In genomic region chr2:64259301-64259700, GRCh38 we compare ENCODE assay signal across 12 cellular contexts.
DNase-seq lines count a peak whose midpoint lies in the region; ATAC-seq and TF ChIP-seq lines count a peak whose summit lies in the region.
"Had no signal": no experiment of that assay in that cellular context is flagged by ENCODE, and none has a peak within 500 bp of the region (broad histone marks: within the 10 kb centered on the region; RNA-seq: fewer than 3 reads in every experiment).

No MANE protein-coding gene starts in this region.

- peak overlapping the region in 4 of 5 experiments; percentile 3 to 36 (median 20) for H3K4me3 Mint-ChIP-seq in brain
- H3K4me3 Mint-ChIP-seq: CD4-positive, alpha-beta T cell had no signal

- peaks cover 10% of the 10 kb centered on the region for H3K36me3 Mint-ChIP-seq in brain

- H3K27ac Mint-ChIP-seq in brain: peak overlapping the region in 4 of 5 experiments; percentile 73 to 93 (median 84)
- H3K27ac Mint-ChIP-seq: CD4-positive, alpha-beta T cell had no signal

- H3K4me2 ChIP-seq in MM.1S (ENCODE audit: low read depth, low read length): no peak overlapping the region

- peaks cover 0 to 2% (median 0%) of the 10 kb centered on the region in 5 experiments for H3K9me3 Mint-ChIP-seq in brain
- H3K9me3 Mint-ChIP-seq: CD4-positive, alpha-beta T cell had no signal

- H3K4me1 Mint-ChIP-seq in brain: peaks cover 64% of the 10 kb centered on the region

- H3K27ac ChIP-seq in iPS-20b (ENCODE audit: low read length) (no peak overlapping the region), MM.1S (ENCODE audit: low read length) (no peak overlapping the region)

- H3K36me3 ChIP-seq in iPS-20b (ENCODE audit: insufficient read depth, low read depth, low read length) (peaks cover 80% of the 10 kb centered on the region), MG63 (no peaks in the 10 kb centered on the region), MM.1S (replicated peaks; ENCODE audit: insufficient read depth, low read length) (no peaks in the 10 kb centered on the region)

- H3K27me3 ChIP-seq in iPS-20b (ENCODE audit: insufficient read depth, low read length) (no peaks in the 10 kb centered on the region), MG63 (no peaks in the 10 kb centered on the region), MM.1S (replicated peaks; ENCODE audit: insufficient read depth, low read length) (no peaks in the 10 kb centered on the region)
- H3K27me3 ChIP-seq: body of pancreas had no signal

- H4K20me1 ChIP-seq in MM.1S (ENCODE audit: insufficient read depth, low read length): no peaks in the 10 kb centered on the region

- ATAC-seq in HG02642 (IDR thresholded peaks at IDR 0.05; ENCODE audit: poor library complexity, unreplicated experiment): no peak
- ATAC-seq: body of pancreas had no signal

- H2AFZ ChIP-seq in MM.1S (ENCODE audit: low read length): no peak overlapping the region

- peak; percentile 20 for DNase-seq in COLO829 (ENCODE audit: low spot score)
- peak; percentile 1 for DNase-seq in NCI-H1092 (lab: John Stamatoyannopoulos, UW)
- DNase-seq in MG63: no peak
- DNase-seq in glomerular visceral epithelial cell (ENCODE audit: extremely low spot score): no peak
- DNase-seq in MM.1S: no peak
- DNase-seq: body of pancreas; CD4-positive, alpha-beta T cell; MV-4-11; stimulated activated CD4-positive, alpha-beta T cell treated with anti-CD3 and anti-CD28 coated beads, Interleukin-4, amount 100 ng/mL, for 1 hour had no signal

- H3K9ac ChIP-seq in iPS-20b (ENCODE audit: low read depth, low read length) (peak overlapping the region; percentile 78; the same call in 1 of the 2 replicates), MM.1S (ENCODE audit: low read length) (no peak overlapping the region)

- no peaks in the 10 kb centered on the region for H3K9me3 ChIP-seq in iPS-20b (ENCODE audit: insufficient read depth, low read depth, low read length)
- H3K9me3 ChIP-seq in MG63: no peaks in the 10 kb centered on the region
- no peaks in the 10 kb centered on the region for H3K9me3 ChIP-seq in MM.1S (replicated peaks; ENCODE audit: insufficient read depth, low read length)
- H3K9me3 ChIP-seq: body of pancreas had no signal

- H3K27me3 Mint-ChIP-seq in brain: peaks cover 2% of the 10 kb centered on the region
- H3K27me3 Mint-ChIP-seq: CD4-positive, alpha-beta T cell had no signal

- H3K4me1 ChIP-seq in iPS-20b (ENCODE audit: insufficient read depth, low read length) (peaks cover 32% of the 10 kb centered on the region), MM.1S (ENCODE audit: low read length) (peaks cover 44% of the 10 kb centered on the region)

- no peaks in the 10 kb centered on the region for H3K9me2 ChIP-seq in MM.1S (replicated peaks; ENCODE audit: insufficient read depth, low read length)

- no peaks in the 10 kb centered on the region for H3K79me2 ChIP-seq in MM.1S (ENCODE audit: low read length)

- no peak for TF ChIP-seq CTCF in brain (conservative IDR thresholded peaks at IDR 0.05)
- no peak for TF ChIP-seq CTCF in MM.1S (IDR thresholded peaks at IDR 0.05; ENCODE audit: low read length)

- H3K4me3 ChIP-seq in iPS-20b (ENCODE audit: low read length) (peak overlapping the region; percentile 64; the same call in 1 of the 2 replicates), MG63 (no peak overlapping the region), MM.1S (ENCODE audit: low read length) (no peak overlapping the region)
- H3K4me3 ChIP-seq: body of pancreas had no signal

- peaks cover 18% of the 10 kb centered on the region for H3F3A ChIP-seq in MM.1S (ENCODE audit: insufficient read depth, low read length)

Comparison
In these comparisons a context has a peak if more than half of its experiments do, and no peak if none do; other contexts are left out.
1. DNase-seq: peak in COLO829 (single experiment) and NCI-H1092 (single experiment); none in MG63 (single experiment), glomerular visceral epithelial cell (single experiment) and MM.1S (single experiment).